ENCODE assay signal across 20 cellular contexts in genomic region chr11:3370268-3370870, GRCh38.
"Had no signal": no experiment of that assay in that cellular context is flagged by ENCODE, and none has a peak within 500 bp of the region (broad histone marks: within the 10 kb centered on the region; RNA-seq: fewer than 3 reads in every experiment).

No MANE protein-coding gene starts in this region.

- H3K27ac Mint-ChIP-seq: activated CD4-positive, alpha-beta memory T cell treated with anti-CD3 and anti-CD28 coated beads, Interleukin-2, amount 10 ng/mL, durations not matched to agents 7 days and 5 days; activated CD4-positive, alpha-beta T cell treated with anti-CD3 and anti-CD28 coated beads, Interleukin-2, amount 10 ng/mL, durations not matched to agents 24 days and 14 days; activated naive CD4-positive, alpha-beta T cell treated with anti-CD3 and anti-CD28 coated beads, Interleukin-2, amount 50 U/mL, for 24 hours; activated T-cell treated with anti-CD3 and anti-CD28 coated beads, Interleukin-2, amount 50 U/mL, for 72 hours; natural killer cell; progenitor cell of endocrine pancreas had no signal

- ATAC-seq: activated T-cell treated with anti-CD3 and anti-CD28 coated beads, Interleukin-2, amount 50 U/mL, for 72 hours; natural killer cell; stimulated activated naive CD8-positive, alpha-beta T cell treated with anti-CD3 and anti-CD28 coated beads, Interleukin-15, amount 100 ng/mL, for 72 hours had no signal

- H3K27me3 ChIP-seq: brain microvascular endothelial cell, suprapubic skin, vagina had no signal

- DNase-seq: activated CD4-positive, alpha-beta memory T cell treated with anti-CD3 and anti-CD28 coated beads, Interleukin-2, amount 10 ng/mL, durations not matched to agents 7 days and 5 days; activated CD4-positive, alpha-beta T cell treated with anti-CD3 and anti-CD28 coated beads, Interleukin-2, amount 10 ng/mL, durations not matched to agents 24 days and 14 days; activated effector memory CD4-positive, alpha-beta T cell treated with anti-CD3 and anti-CD28 coated beads, Interleukin-2, amount 50 U/mL, for 16 hours; activated T-cell treated with anti-CD3 and anti-CD28 coated beads, Interleukin-2, amount 50 U/mL, for 72 hours; aorta; brain microvascular endothelial cell; effector memory CD4-positive, alpha-beta T cell; kidney; midbrain; natural killer cell; stimulated activated CD4-positive, alpha-beta T cell treated with anti-CD3 and anti-CD28 coated beads, Interleukin-1b, Interleukin-23, amount 100 ng/mL, for 48 hours; stimulated activated naive CD8-positive, alpha-beta T cell treated with anti-CD3 and anti-CD28 coated beads, Interleukin-15, amount 100 ng/mL, for 72 hours; T1000; trophoblast cell had no signal

- H3K9me3 Mint-ChIP-seq: central memory CD8-positive, alpha-beta T cell; natural killer cell had no signal

- H3K9me3 ChIP-seq: vagina had no signal

- FAIRE-seq: colon, kidney had no signal

- H3K4me3 Mint-ChIP-seq: activated CD4-positive, alpha-beta memory T cell treated with anti-CD3 and anti-CD28 coated beads, Interleukin-2, amount 10 ng/mL, durations not matched to agents 7 days and 5 days; activated CD4-positive, alpha-beta T cell treated with anti-CD3 and anti-CD28 coated beads, Interleukin-2, amount 10 ng/mL, durations not matched to agents 24 days and 14 days; activated naive CD4-positive, alpha-beta T cell treated with anti-CD3 and anti-CD28 coated beads, Interleukin-2, amount 50 U/mL, for 24 hours; activated T-cell treated with anti-CD3 and anti-CD28 coated beads, Interleukin-2, amount 50 U/mL, for 72 hours; central memory CD8-positive, alpha-beta T cell; natural killer cell; stimulated activated naive CD8-positive, alpha-beta T cell treated with anti-CD3 and anti-CD28 coated beads, Interleukin-15, amount 100 ng/mL, for 72 hours had no signal

- H3K27ac ChIP-seq: brain microvascular endothelial cell, suprapubic skin, vagina had no signal

- H3K4me3 ChIP-seq: suprapubic skin, vagina had no signal

- H3K27me3 Mint-ChIP-seq: activated CD4-positive, alpha-beta memory T cell treated with anti-CD3 and anti-CD28 coated beads, Interleukin-2, amount 10 ng/mL, durations not matched to agents 7 days and 5 days; activated CD4-positive, alpha-beta T cell treated with anti-CD3 and anti-CD28 coated beads, Interleukin-2, amount 10 ng/mL, durations not matched to agents 24 days and 14 days; activated naive CD4-positive, alpha-beta T cell treated with anti-CD3 and anti-CD28 coated beads, Interleukin-2, amount 50 U/mL, for 24 hours; central memory CD8-positive, alpha-beta T cell; progenitor cell of endocrine pancreas; stimulated activated naive CD8-positive, alpha-beta T cell treated with anti-CD3 and anti-CD28 coated beads, Interleukin-15, amount 100 ng/mL, for 72 hours had no signal
